ENCODE assay signal across 22 cellular contexts in genomic region chr6:10375391-10375969, GRCh38. TPM values are rescaled to one million over a fixed set of nuclear protein-coding genes. Genes with fewer than 3 reads are reported as not detected.
A peak's percentile ranks its signal among the peaks of the same experiment; 100 is the strongest.
DNase-seq lines count a peak whose midpoint lies in the region; ATAC-seq and TF ChIP-seq lines count a peak whose summit lies in the region.
"Had no signal": no experiment of that assay in that cellular context is flagged by ENCODE, and none has a peak within 500 bp of the region (broad histone marks: within the 10 kb centered on the region; RNA-seq: fewer than 3 reads in every experiment).

No MANE protein-coding gene starts in this region.

- DNase-seq in Calu3, result peak; percentile 34
- DNase-seq in M059J (ENCODE audit: low read depth), result peak; percentile 42
- DNase-seq in epidermal melanocyte (ENCODE audit: insufficient read length, low spot score), result peak; percentile 74
- DNase-seq in trophoblast cell, result peak in 1 of 2 donors; percentile 41
- no peak for DNase-seq in activated naive CD4-positive, alpha-beta T cell treated with anti-CD3 and anti-CD28 coated beads, Interleukin-2, amount 50 U/mL, for 16 hours
- no peak for DNase-seq in osteoblast (ENCODE audit: insufficient read length, low spot score, missing footprints)
- DNase-seq: C1 segment of cervical spinal cord, GDM1, GM23248, KG1, NCI-H1417 treated with DMSO at 0.1 percent for 48 hours, NCI-H1930, NCI-H226, NCI-H524, NCI-H82, OCI-M1 had no signal

- no CpG with 5 or more reads among the region's 4 CpGs for WGBS in trophoblast cell (ENCODE audit: extremely low coverage, insufficient coverage, insufficient read length)

- no peaks in the 10 kb centered on the region for H3K36me3 ChIP-seq in trophoblast cell (ENCODE audit: control insufficient read depth in 1 of 2, insufficient read depth in 2 of 2, low read length in 2 of 2)
- H3K36me3 ChIP-seq in osteoblast (ENCODE audit: insufficient read depth, low read length), result no peaks in the 10 kb centered on the region

- no peak overlapping the region for H2BK5ac ChIP-seq in trophoblast cell (ENCODE audit: low read depth, low read length, poor library complexity)

- H3K9me3 ChIP-seq in trophoblast cell (ENCODE audit: insufficient read depth, low read depth, low read length) (no peaks in the 10 kb centered on the region), osteoblast (ENCODE audit: low read depth, low read length) (no peaks in the 10 kb centered on the region)

- intact Hi-C loops in Calu3 (cut with micrococcal nuclease; ENCODE audit: unreplicated experiment), result loop anchor here (10.0 kb wide), 1 partner anchor 61 kb away; no protein-coding TSS in a partner anchor

- H2BK120ac ChIP-seq in trophoblast cell (ENCODE audit: insufficient read depth, low read length, poor library complexity), result peak overlapping the region; percentile 77

- peaks cover 29% of the 10 kb centered on the region for H3K4me1 Mint-ChIP-seq in Calu3 (ENCODE audit: low read depth, unreplicated experiment)

- H3K9me3 Mint-ChIP-seq in Calu3 (ENCODE audit: low read depth, unreplicated experiment), result no peaks in the 10 kb centered on the region

- peak overlapping the region; percentile 48 for H3K27ac Mint-ChIP-seq in Calu3 (ENCODE audit: unreplicated experiment)

- H2BK12ac ChIP-seq in trophoblast cell (ENCODE audit: low read length), result peak overlapping the region; percentile 74

- H3K4me3 Mint-ChIP-seq in Calu3 (ENCODE audit: low read depth, unreplicated experiment), result no peak overlapping the region

- H4K91ac ChIP-seq in trophoblast cell (ENCODE audit: low read depth, low read length), result peak overlapping the region; percentile 70

- H3K27me3 ChIP-seq in trophoblast cell (ENCODE audit: insufficient read depth, low read length), result no peaks in the 10 kb centered on the region
- peaks cover 2% of the 10 kb centered on the region for H3K27me3 ChIP-seq in osteoblast (ENCODE audit: insufficient read depth, low read length)

- H3K4me1 ChIP-seq in trophoblast cell (ENCODE audit: control insufficient read depth in 1 of 2, insufficient read depth in 2 of 2, low read length in 2 of 2) (peaks cover 7 to 10% of the 10 kb centered on the region in 2 experiments), osteoblast (ENCODE audit: insufficient read depth, low read length) (no peaks in the 10 kb centered on the region)

- H3K27ac ChIP-seq in trophoblast cell (ENCODE audit: low read depth, low read length), result no peak overlapping the region
- H3K27ac ChIP-seq in osteoblast (ENCODE audit: low read depth, low read length), result no peak overlapping the region
- H3K27ac ChIP-seq: GM23248, RWPE1 had no signal

- H2AFZ ChIP-seq in trophoblast cell (ENCODE audit: insufficient read depth, low read length, poor library complexity) (no peak overlapping the region), osteoblast (ENCODE audit: low read length) (no peak overlapping the region)
- H2AFZ ChIP-seq: GM23248 had no signal

- no peak overlapping the region for H4K12ac ChIP-seq in trophoblast cell (ENCODE audit: low read depth, low read length)

- peaks cover 4% of the 10 kb centered on the region for H3K79me1 ChIP-seq in trophoblast cell (ENCODE audit: low read length)

- H3K23ac ChIP-seq in trophoblast cell (ENCODE audit: low read length), result no peak overlapping the region

- H3K36me3 Mint-ChIP-seq in Calu3 (ENCODE audit: insufficient read depth, unreplicated experiment), result peaks cover 5% of the 10 kb centered on the region

- H3K9ac ChIP-seq in trophoblast cell (ENCODE audit: low read length), result no peak overlapping the region
- H3K9ac ChIP-seq: GM23248 had no signal

- ATAC-seq in SK-N-SH treated with all-trans-retinoic acid at 6 μM for 48 hours, result no peak
- ATAC-seq in HG02678 (IDR thresholded peaks at IDR 0.05; ENCODE audit: unreplicated experiment), result no peak
- ATAC-seq: GM12878, HCT116, HepG2 had no signal

- H4K8ac ChIP-seq in trophoblast cell (ENCODE audit: low read depth, low read length), result no peak overlapping the region

- H3K4ac ChIP-seq in trophoblast cell (ENCODE audit: low read depth, low read length), result peak overlapping the region; percentile 35

- H3K18ac ChIP-seq in trophoblast cell (ENCODE audit: low read length), result no peak overlapping the region

- no peak overlapping the region for H2AK5ac ChIP-seq in trophoblast cell (ENCODE audit: low read length)

- no peaks in the 10 kb centered on the region for H3K27me3 Mint-ChIP-seq in Calu3 (ENCODE audit: unreplicated experiment)

- TF ChIP-seq CTCF in Calu3 (IDR thresholded peaks at IDR 0.05; ENCODE audit: unreplicated experiment) (no peak), osteoblast (IDR thresholded peaks at IDR 0.05; ENCODE audit: extremely low read depth, low read depth, low read length) (no peak)

- H3K79me2 ChIP-seq in trophoblast cell (ENCODE audit: control insufficient read depth, insufficient read depth, low read length, poor library complexity) (no peaks in the 10 kb centered on the region), osteoblast (ENCODE audit: insufficient read depth, low read length) (no peaks in the 10 kb centered on the region)

- BruUV-seq in Calu3 (replicated peaks; lab: Mats Ljungman, UMichigan), result no TSS peak

- peak overlapping the region; percentile 40 for H3K14ac ChIP-seq in trophoblast cell (ENCODE audit: low read length)

- CTCF ChIA-PET in Calu3 (lab: Charles Lee), result interaction anchor here (0.6 kb wide), 1 partner anchor 1849 kb away, joined by 4 read pairs; no protein-coding TSS in a partner anchor

- H3K4me2 ChIP-seq in trophoblast cell (ENCODE audit: low read length) (no peak overlapping the region), osteoblast (ENCODE audit: insufficient read depth, low read length) (no peak overlapping the region)

- H3K4me3 ChIP-seq in trophoblast cell (ENCODE audit: low read depth, low read length) (no peak overlapping the region), osteoblast (ENCODE audit: insufficient read depth, low read length) (no peak overlapping the region)
- H3K4me3 ChIP-seq: GM12878, GM23248 had no signal

- no peaks in the 10 kb centered on the region for H4K20me1 ChIP-seq in osteoblast (ENCODE audit: insufficient read depth, low read length)

TF ChIP-seq in SK-N-SH treated with all-trans-retinoic acid at 6 μM for 48 hours, 23 proteins besides CTCF, POLR2A, EP300 and RAD21:
- TF ChIP-seq SNAI2 (CRISPR knock-in tag; IDR thresholded peaks at IDR 0.05) (no peak), CSDC2 (CRISPR knock-in tag; IDR thresholded peaks at IDR 0.05) (no peak), ZNF565 (CRISPR knock-in tag; conservative IDR thresholded peaks at IDR 0.05; ENCODE audit: low read depth) (no peak), BACH2 (CRISPR knock-in tag; IDR thresholded peaks at IDR 0.05; ENCODE audit: borderline replicate concordance) (no peak), PPARA (CRISPR knock-in tag; IDR thresholded peaks at IDR 0.05; ENCODE audit: borderline replicate concordance) (no peak), CREB5 (CRISPR knock-in tag; IDR thresholded peaks at IDR 0.05; ENCODE audit: low read depth) (no peak), ESRRG (CRISPR knock-in tag; IDR thresholded peaks at IDR 0.05) (no peak), ZFP3 (CRISPR knock-in tag; IDR thresholded peaks at IDR 0.05) (no peak), TOX (CRISPR knock-in tag; IDR thresholded peaks at IDR 0.05; ENCODE audit: borderline replicate concordance) (no peak), ZNF8 (CRISPR knock-in tag; IDR thresholded peaks at IDR 0.05) (no peak), ZFP30 (CRISPR knock-in tag; IDR thresholded peaks at IDR 0.05) (no peak), GLIS3 (CRISPR knock-in tag; IDR thresholded peaks at IDR 0.05) (no peak)

RNA-seq across cellular contexts. Expression of gene TFAP2A, which starts 39.4 kb away (rescaled TPM):
- total RNA-seq in Calu3 (2022) (74.7 and 77.0 TPM in 2 replicates), osteoblast (under 0.01 and 0.36 TPM in 2 replicates)
- total RNA-seq in M059J (2014; rRNA removed; shearing (Covaris generic)), result 10.8 and 26.6 TPM in 2 replicates
- 329 and 338 TPM in 2 replicates for polyA plus RNA-seq in trophoblast cell (2013)
- total RNA-seq: HepG2 had no signal
- polyA plus RNA-seq: HepG2 had no signal

Comparison
In these comparisons a context has a peak if more than half of its experiments do, and no peak if none do; other contexts are left out.
1. DNase-seq: peak in Calu3 (single experiment), M059J (single experiment) and epidermal melanocyte (single experiment); none in activated naive CD4-positive, alpha-beta T cell treated with anti-CD3 and anti-CD28 coated beads, Interleukin-2, amount 50 U/mL, for 16 hours (single experiment) and osteoblast (single experiment).